In genomic region chr1:61506944-61507343, GRCh38 we compare ENCODE assay signal across 22 cellular contexts.
DNase-seq lines count a peak whose midpoint lies in the region; ATAC-seq and TF ChIP-seq lines count a peak whose summit lies in the region.
"Had no signal": no experiment of that assay in that cellular context is flagged by ENCODE, and none has a peak within 500 bp of the region (broad histone marks: within the 10 kb centered on the region; RNA-seq: fewer than 3 reads in every experiment).

No MANE protein-coding gene starts in this region.

- no peaks in the 10 kb centered on the region for H3K9me3 Mint-ChIP-seq in stimulated activated effector memory CD8-positive, alpha-beta T cell treated with anti-CD3 and anti-CD28 coated beads, Interleukin-12 subunit alpha, Interleukin-12 subunit beta, amount 100 ng/mL, for 72 hours

- no peak overlapping the region for H3K4me3 ChIP-seq in adipocyte (ENCODE audit: low read length)
- H3K4me3 ChIP-seq in fibroblast of the aortic adventitia (ENCODE audit: low read depth, low read length) = no peak overlapping the region
- no peak overlapping the region for H3K4me3 ChIP-seq in heart left ventricle
- H3K4me3 ChIP-seq: BLaER1 had no signal

- peak; percentile 30 for DNase-seq in adipocyte (ENCODE audit: low read depth)
- peak; percentile 28 for DNase-seq in fibroblast of the aortic adventitia (ENCODE audit: low read depth)
- DNase-seq in stimulated activated effector memory CD8-positive, alpha-beta T cell treated with anti-CD3 and anti-CD28 coated beads, Interleukin-12 subunit alpha, Interleukin-12 subunit beta, amount 100 ng/mL, for 72 hours (ENCODE audit: low spot score in 2 of 2) = no peak
- no peak for DNase-seq in heart left ventricle
- DNase-seq in cortex of kidney (lab: John Stamatoyannopoulos, UW) = no peak
- DNase-seq in stimulated activated CD8-positive, alpha-beta memory T cell treated with anti-CD3 and anti-CD28 coated beads, Interleukin-4, amount 100 ng/mL, for 48 hours = no peak
- DNase-seq: 8988T; ACHN; BE2C; C1 segment of cervical spinal cord; CD4-positive, alpha-beta memory T cell; CD4-positive, CD25-positive, alpha-beta regulatory T cell; CD8-positive, alpha-beta memory T cell; COR-L47; DMS 273 treated with DMSO at 0.1 percent for 48 hours; DMS153; DMS53; DMS79; DND-41; GF-D8 had no signal

- H3K27ac ChIP-seq in heart left ventricle = no peak overlapping the region
- H3K27ac ChIP-seq: BLaER1 had no signal

- H3K4me1 ChIP-seq in adipocyte (ENCODE audit: control insufficient read depth, insufficient read depth, low read length) = no peaks in the 10 kb centered on the region
- H3K4me1 ChIP-seq in heart left ventricle = no peaks in the 10 kb centered on the region
- H3K4me1 ChIP-seq: BE2C, BLaER1 had no signal

- H3K36me3 ChIP-seq in adipocyte (ENCODE audit: control insufficient read depth, insufficient read depth, low read length, severe bottlenecking) (no peaks in the 10 kb centered on the region), heart left ventricle (no peaks in the 10 kb centered on the region)
- H3K36me3 ChIP-seq: BE2C, BLaER1 had no signal

- H3K9me3 ChIP-seq in adipocyte (ENCODE audit: control insufficient read depth, low read length) = peaks cover 8% of the 10 kb centered on the region
- H3K9me3 ChIP-seq in heart left ventricle = peaks cover 0 to 5% (median 0%) of the 10 kb centered on the region in 12 donors
- H3K9me3 ChIP-seq: BE2C, BLaER1 had no signal

- no peak for TF ChIP-seq CTCF in fibroblast of the aortic adventitia (IDR thresholded peaks at IDR 0.05; ENCODE audit: insufficient read depth, low read length)
- TF ChIP-seq CTCF in heart left ventricle (IDR thresholded peaks at IDR 0.05) = no peak

- no peaks in the 10 kb centered on the region for H3K36me3 Mint-ChIP-seq in stimulated activated effector memory CD8-positive, alpha-beta T cell treated with anti-CD3 and anti-CD28 coated beads, Interleukin-12 subunit alpha, Interleukin-12 subunit beta, amount 100 ng/mL, for 72 hours
- H3K36me3 Mint-ChIP-seq: CD14-positive monocyte; CD4-positive, alpha-beta memory T cell; CD4-positive, CD25-positive, alpha-beta regulatory T cell; CD8-positive, alpha-beta memory T cell had no signal

- H3K4me1 Mint-ChIP-seq in stimulated activated effector memory CD8-positive, alpha-beta T cell treated with anti-CD3 and anti-CD28 coated beads, Interleukin-12 subunit alpha, Interleukin-12 subunit beta, amount 100 ng/mL, for 72 hours = peaks cover 6% of the 10 kb centered on the region
- H3K4me1 Mint-ChIP-seq: CD4-positive, CD25-positive, alpha-beta regulatory T cell had no signal

- TF ChIP-seq POLR2A in heart left ventricle (IDR thresholded peaks at IDR 0.05) = no peak

- H3K27ac Mint-ChIP-seq in stimulated activated effector memory CD8-positive, alpha-beta T cell treated with anti-CD3 and anti-CD28 coated beads, Interleukin-12 subunit alpha, Interleukin-12 subunit beta, amount 100 ng/mL, for 72 hours = no peak overlapping the region
- H3K27ac Mint-ChIP-seq: CD14-positive monocyte; CD4-positive, alpha-beta memory T cell; CD4-positive, CD25-positive, alpha-beta regulatory T cell; CD8-positive, alpha-beta memory T cell had no signal

- WGBS in heart left ventricle, 4 donors = 92 to 97% (median 94%) methylated on average over 2 of the region's 2 CpGs

- intact Hi-C loops in heart left ventricle (cut with DNase I) = no loop called here

- peak; percentile 69 for ATAC-seq in stimulated activated effector memory CD8-positive, alpha-beta T cell treated with anti-CD3 and anti-CD28 coated beads, Interleukin-12 subunit alpha, Interleukin-12 subunit beta, amount 100 ng/mL, for 72 hours
- no peak for ATAC-seq in heart left ventricle

- H3K27me3 ChIP-seq in adipocyte (replicated peaks; ENCODE audit: control insufficient read depth, insufficient read depth, low read length) (peaks cover 6% of the 10 kb centered on the region), heart left ventricle (no peaks in the 10 kb centered on the region)
- H3K27me3 ChIP-seq: BE2C, BLaER1 had no signal

- no peak overlapping the region for H3K9ac ChIP-seq in adipocyte (ENCODE audit: low read length)
- H3K9ac ChIP-seq: BLaER1 had no signal

- no peak overlapping the region for H3K4me3 Mint-ChIP-seq in stimulated activated effector memory CD8-positive, alpha-beta T cell treated with anti-CD3 and anti-CD28 coated beads, Interleukin-12 subunit alpha, Interleukin-12 subunit beta, amount 100 ng/mL, for 72 hours
- H3K4me3 Mint-ChIP-seq: CD14-positive monocyte; CD4-positive, alpha-beta memory T cell; CD4-positive, CD25-positive, alpha-beta regulatory T cell; CD8-positive, alpha-beta memory T cell had no signal

Comparison
In these comparisons a context has a peak if more than half of its experiments do, and no peak if none do; other contexts are left out.
1. DNase-seq: peak in adipocyte (single experiment) and fibroblast of the aortic adventitia (single experiment); none in stimulated activated effector memory CD8-positive, alpha-beta T cell treated with anti-CD3 and anti-CD28 coated beads, Interleukin-12 subunit alpha, Interleukin-12 subunit beta, amount 100 ng/mL, for 72 hours (0 of 2), heart left ventricle (0 of 5), cortex of kidney (single experiment) and stimulated activated CD8-positive, alpha-beta memory T cell treated with anti-CD3 and anti-CD28 coated beads, Interleukin-4, amount 100 ng/mL, for 48 hours (single experiment).